ENCODE assay signal across 27 cellular contexts in the genomic region with DNA sequence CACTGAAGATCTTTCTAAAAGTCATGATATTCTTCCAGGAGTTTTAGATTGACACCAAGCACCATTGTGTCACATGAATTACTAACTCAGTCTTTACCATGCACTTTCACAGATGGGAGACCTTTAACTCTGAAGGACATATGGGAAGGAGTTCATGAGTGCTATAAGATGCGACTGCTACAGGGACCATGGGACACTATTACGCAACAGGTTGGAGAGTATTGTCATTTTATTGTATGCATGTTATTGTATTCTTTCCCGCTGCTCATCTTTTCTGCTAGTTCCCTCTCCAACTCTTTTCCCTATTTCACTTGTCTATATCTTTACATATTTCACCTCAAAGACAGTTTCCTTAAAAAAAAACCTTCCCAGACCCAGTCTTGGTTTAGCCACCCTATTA.
"Had no signal": no experiment of that assay in that cellular context is flagged by ENCODE, and none has a peak within 500 bp of the region (broad histone marks: within the 10 kb centered on the region; RNA-seq: fewer than 3 reads in every experiment).

No MANE protein-coding gene starts in this region.

- H3K36me3 ChIP-seq: left lung, lower lobe of right lung, pancreas, prostate gland, thoracic aorta had no signal

- ATAC-seq: left colon; left lung; lower lobe of right lung; naive thymus-derived CD8-positive, alpha-beta T cell; pancreas; right cardiac atrium; stimulated activated effector memory CD8-positive, alpha-beta T cell treated with anti-CD3 and anti-CD28 coated beads, Interleukin-12 subunit alpha, Interleukin-12 subunit beta, amount 100 ng/mL, for 72 hours; upper lobe of right lung had no signal

- H3K27me3 ChIP-seq: left lung, pancreas, sigmoid colon, spleen, suprapubic skin, tibial artery, upper lobe of right lung had no signal

- FAIRE-seq: islet of Langerhans, kidney, pancreas, small intestine, urothelium cell line had no signal

- H3K4me1 ChIP-seq: pancreas, prostate gland, suprapubic skin, tibial artery, upper lobe of right lung had no signal

- H3K9me3 ChIP-seq: left lung, lower lobe of right lung, pancreas, prostate gland, sigmoid colon, spleen, suprapubic skin, thoracic aorta, tibial artery, upper lobe of right lung had no signal

- H3K4me3 ChIP-seq: left lung, lower lobe of right lung, pancreas, prostate gland, sigmoid colon, spleen, suprapubic skin, thoracic aorta, tibial artery, upper lobe of right lung had no signal

- DNase-seq: immature natural killer cell; kidney; left colon; left lung; lower lobe of right lung; mammary epithelial cell; mesenchymal stem cell; naive thymus-derived CD8-positive, alpha-beta T cell; nucleus accumbens; pancreas; posterior cingulate gyrus; retina; right cardiac atrium; sigmoid colon; small intestine; spleen; stimulated activated CD4-positive, alpha-beta T cell treated with anti-CD3 and anti-CD28 coated beads, Interleukin-4, amount 100 ng/mL, for 24 hours; stimulated activated naive CD4-positive, alpha-beta T cell; tibial artery; trophoblast cell; upper lobe of right lung had no signal

- H3K27ac ChIP-seq: left lung, lower lobe of right lung, pancreas, prostate gland, sigmoid colon, spleen, suprapubic skin, thoracic aorta, tibial artery, upper lobe of right lung had no signal
